ENCODE assay signal across 15 cellular contexts in genomic region chr12:131074221-131075083, GRCh38.
A peak's percentile ranks its signal among the peaks of the same experiment; 100 is the strongest.
DNase-seq lines count a peak whose midpoint lies in the region; ATAC-seq and TF ChIP-seq lines count a peak whose summit lies in the region.
"Had no signal": no experiment of that assay in that cellular context is flagged by ENCODE, and none has a peak within 500 bp of the region (broad histone marks: within the 10 kb centered on the region; RNA-seq: fewer than 3 reads in every experiment).

No MANE protein-coding gene starts in this region.

- H3K27ac Mint-ChIP-seq in activated CD4-positive, alpha-beta memory T cell treated with anti-CD3 and anti-CD28 coated beads for 36 hours = no peak overlapping the region
- no peak overlapping the region for H3K27ac Mint-ChIP-seq in activated CD4-positive, alpha-beta memory T cell treated with anti-CD3 and anti-CD28 coated beads, Interleukin-2, amount 10 ng/mL, durations not matched to agents 7 days and 5 days
- H3K27ac Mint-ChIP-seq in chondrocyte (ENCODE audit: unreplicated experiment) (no peak overlapping the region), type B pancreatic cell (no peak overlapping the region)
- H3K27ac Mint-ChIP-seq in effector memory CD8-positive, alpha-beta T cell = no peak overlapping the region
- H3K27ac Mint-ChIP-seq: activated naive CD8-positive, alpha-beta T cell had no signal

- no peak overlapping the region for H3K4me3 Mint-ChIP-seq in activated CD4-positive, alpha-beta memory T cell treated with anti-CD3 and anti-CD28 coated beads for 36 hours
- no peak overlapping the region for H3K4me3 Mint-ChIP-seq in activated CD4-positive, alpha-beta memory T cell treated with anti-CD3 and anti-CD28 coated beads, Interleukin-2, amount 10 ng/mL, durations not matched to agents 7 days and 5 days
- H3K4me3 Mint-ChIP-seq in chondrocyte (ENCODE audit: unreplicated experiment) = no peak overlapping the region
- H3K4me3 Mint-ChIP-seq in type B pancreatic cell = no peak overlapping the region
- no peak overlapping the region for H3K4me3 Mint-ChIP-seq in effector memory CD8-positive, alpha-beta T cell
- H3K4me3 Mint-ChIP-seq: activated naive CD8-positive, alpha-beta T cell; naive B cell had no signal

- peaks cover 2% of the 10 kb centered on the region for H3K27me3 Mint-ChIP-seq in activated CD4-positive, alpha-beta memory T cell treated with anti-CD3 and anti-CD28 coated beads for 36 hours
- no peaks in the 10 kb centered on the region for H3K27me3 Mint-ChIP-seq in activated CD4-positive, alpha-beta memory T cell treated with anti-CD3 and anti-CD28 coated beads, Interleukin-2, amount 10 ng/mL, durations not matched to agents 7 days and 5 days
- H3K27me3 Mint-ChIP-seq in chondrocyte (ENCODE audit: low read depth) = peaks cover 3% of the 10 kb centered on the region
- no peaks in the 10 kb centered on the region for H3K27me3 Mint-ChIP-seq in type B pancreatic cell
- peaks cover 11 to 31% of the 10 kb centered on the region in 2 donors for H3K27me3 Mint-ChIP-seq in effector memory CD8-positive, alpha-beta T cell
- H3K27me3 Mint-ChIP-seq: activated naive CD8-positive, alpha-beta T cell had no signal

- H3K36me3 ChIP-seq in lower lobe of right lung = peaks cover 16% of the 10 kb centered on the region
- H3K36me3 ChIP-seq: thyroid gland had no signal

- TF ChIP-seq CTCF in chondrocyte (IDR thresholded peaks at IDR 0.05) (no peak), lower lobe of right lung (IDR thresholded peaks at IDR 0.05) (no peak), type B pancreatic cell (conservative IDR thresholded peaks at IDR 0.05) (no peak)

- intact Hi-C loops in activated CD4-positive, alpha-beta memory T cell treated with anti-CD3 and anti-CD28 coated beads for 36 hours (cut with micrococcal nuclease) = no loop called here
- intact Hi-C loops in lower lobe of right lung (cut with DNase I) = no loop called here

- peaks cover 14% of the 10 kb centered on the region for H3K4me1 ChIP-seq in lower lobe of right lung
- H3K4me1 ChIP-seq: thyroid gland had no signal

- no peaks in the 10 kb centered on the region for H3K27me3 ChIP-seq in lower lobe of right lung (ENCODE audit: low read depth)
- H3K27me3 ChIP-seq: thyroid gland had no signal

- DNase-seq in activated CD4-positive, alpha-beta memory T cell treated with anti-CD3 and anti-CD28 coated beads for 36 hours = peak; percentile 24
- no peak for DNase-seq in activated CD4-positive, alpha-beta memory T cell treated with anti-CD3 and anti-CD28 coated beads, Interleukin-2, amount 10 ng/mL, durations not matched to agents 7 days and 5 days
- DNase-seq in chondrocyte (ENCODE audit: low spot score) = peak; percentile 68
- DNase-seq in lower lobe of right lung = peak; percentile 34
- peak; percentile 52 for DNase-seq in type B pancreatic cell (ENCODE audit: extremely low spot score, unreplicated experiment)
- DNase-seq in effector memory CD8-positive, alpha-beta T cell = no peak
- DNase-seq in NCI-H82 (lab: John Stamatoyannopoulos, UW) = no peak
- DNase-seq in NCI-H1092 treated with DMSO at 0.1 percent for 48 hours (lab: John Stamatoyannopoulos, UW) = no peak
- DNase-seq: 8988T, Calu3, GOT3, naive B cell, NCI-H510A, thyroid gland had no signal

- H3K36me3 Mint-ChIP-seq in activated CD4-positive, alpha-beta memory T cell treated with anti-CD3 and anti-CD28 coated beads for 36 hours = no peaks in the 10 kb centered on the region
- no peaks in the 10 kb centered on the region for H3K36me3 Mint-ChIP-seq in activated CD4-positive, alpha-beta memory T cell treated with anti-CD3 and anti-CD28 coated beads, Interleukin-2, amount 10 ng/mL, durations not matched to agents 7 days and 5 days (ENCODE audit: low read depth)
- no peaks in the 10 kb centered on the region for H3K36me3 Mint-ChIP-seq in chondrocyte (ENCODE audit: low read depth)
- H3K36me3 Mint-ChIP-seq in type B pancreatic cell = no peaks in the 10 kb centered on the region
- H3K36me3 Mint-ChIP-seq in effector memory CD8-positive, alpha-beta T cell (ENCODE audit: insufficient read depth) = no peaks in the 10 kb centered on the region
- H3K36me3 Mint-ChIP-seq: activated naive CD8-positive, alpha-beta T cell had no signal

- POLR2A ChIA-PET in activated CD4-positive, alpha-beta memory T cell treated with anti-CD3 and anti-CD28 coated beads for 36 hours (lab: Charles Lee) = no interaction called here
- POLR2A ChIA-PET in activated CD4-positive, alpha-beta memory T cell treated with anti-CD3 and anti-CD28 coated beads, Interleukin-2, amount 10 ng/mL, durations not matched to agents 7 days and 5 days (lab: Charles Lee) = no interaction called here

- ATAC-seq in lower lobe of right lung = peak; percentile 45 to 66
- no peak for ATAC-seq in effector memory CD8-positive, alpha-beta T cell (replicated peaks)

- H3K27ac ChIP-seq in lower lobe of right lung = no peak overlapping the region
- H3K27ac ChIP-seq: thyroid gland had no signal

- CTCF ChIA-PET in activated CD4-positive, alpha-beta memory T cell treated with anti-CD3 and anti-CD28 coated beads for 36 hours (lab: Charles Lee) = no interaction called here
- CTCF ChIA-PET in activated CD4-positive, alpha-beta memory T cell treated with anti-CD3 and anti-CD28 coated beads, Interleukin-2, amount 10 ng/mL, durations not matched to agents 7 days and 5 days (lab: Charles Lee) = no interaction called here

- peaks cover 3% of the 10 kb centered on the region for H3K9me3 Mint-ChIP-seq in activated CD4-positive, alpha-beta memory T cell treated with anti-CD3 and anti-CD28 coated beads for 36 hours
- no peaks in the 10 kb centered on the region for H3K9me3 Mint-ChIP-seq in activated CD4-positive, alpha-beta memory T cell treated with anti-CD3 and anti-CD28 coated beads, Interleukin-2, amount 10 ng/mL, durations not matched to agents 7 days and 5 days
- H3K9me3 Mint-ChIP-seq in chondrocyte (ENCODE audit: low read depth) = peaks cover 3% of the 10 kb centered on the region
- H3K9me3 Mint-ChIP-seq in type B pancreatic cell = no peaks in the 10 kb centered on the region
- peaks cover 3 to 10% of the 10 kb centered on the region in 2 donors for H3K9me3 Mint-ChIP-seq in effector memory CD8-positive, alpha-beta T cell

- H3K9me3 ChIP-seq in lower lobe of right lung = no peaks in the 10 kb centered on the region
- H3K9me3 ChIP-seq: thyroid gland had no signal

- H3K4me1 Mint-ChIP-seq in activated CD4-positive, alpha-beta memory T cell treated with anti-CD3 and anti-CD28 coated beads for 36 hours (ENCODE audit: low read depth) = no peaks in the 10 kb centered on the region
- H3K4me1 Mint-ChIP-seq in activated CD4-positive, alpha-beta memory T cell treated with anti-CD3 and anti-CD28 coated beads, Interleukin-2, amount 10 ng/mL, durations not matched to agents 7 days and 5 days = no peaks in the 10 kb centered on the region
- H3K4me1 Mint-ChIP-seq in chondrocyte (ENCODE audit: low read depth) = no peaks in the 10 kb centered on the region
- peaks cover 14% of the 10 kb centered on the region for H3K4me1 Mint-ChIP-seq in type B pancreatic cell (ENCODE audit: unreplicated experiment)
- peaks cover 0 to 2% of the 10 kb centered on the region in 2 donors for H3K4me1 Mint-ChIP-seq in effector memory CD8-positive, alpha-beta T cell (ENCODE audit: low read depth in 2 of 2)

- no peak overlapping the region for H3K4me3 ChIP-seq in lower lobe of right lung
- H3K4me3 ChIP-seq: thyroid gland had no signal

Comparison
In these comparisons a context has a peak if more than half of its experiments do, and no peak if none do; other contexts are left out.
1. DNase-seq: peak in activated CD4-positive, alpha-beta memory T cell treated with anti-CD3 and anti-CD28 coated beads for 36 hours (single experiment), chondrocyte (single experiment), lower lobe of right lung (single experiment) and type B pancreatic cell (single experiment); none in activated CD4-positive, alpha-beta memory T cell treated with anti-CD3 and anti-CD28 coated beads, Interleukin-2, amount 10 ng/mL, durations not matched to agents 7 days and 5 days (single experiment), effector memory CD8-positive, alpha-beta T cell (0 of 3), NCI-H82 (single experiment) and NCI-H1092 treated with DMSO at 0.1 percent for 48 hours (single experiment).